Comparison of ENCODE assay signal across 8 cellular contexts in the genomic region with DNA sequence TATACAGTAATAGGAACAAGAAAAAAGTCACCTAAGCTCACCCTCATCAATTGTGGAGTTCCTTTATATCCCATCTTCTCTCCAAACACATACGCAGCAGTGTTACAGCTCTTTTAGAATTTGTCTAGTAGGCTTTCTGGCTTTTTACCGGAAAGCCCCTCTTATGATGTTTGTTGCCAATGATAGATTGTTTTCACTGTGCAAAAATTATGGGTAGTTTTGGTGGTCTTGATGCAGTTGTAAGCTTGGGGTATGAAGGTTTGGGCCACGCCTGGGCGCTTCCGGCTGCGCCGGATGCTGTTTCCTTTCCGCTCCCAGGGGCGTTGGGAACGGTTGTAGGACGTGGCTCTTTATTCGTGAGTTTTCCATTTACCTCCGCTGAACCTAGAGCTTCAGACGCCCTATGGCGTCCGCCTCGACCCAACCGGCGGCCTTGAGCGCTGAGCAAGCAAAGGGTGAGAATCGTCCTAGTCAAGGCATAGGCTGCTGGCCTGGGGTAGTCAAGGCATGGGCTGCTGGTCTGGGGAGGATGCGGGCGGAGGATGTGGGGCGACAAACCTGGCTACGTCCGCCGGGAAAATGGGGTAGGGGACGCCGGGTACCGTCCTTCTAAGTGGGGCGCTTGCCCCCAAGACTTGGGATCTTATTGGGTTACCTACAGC. TPM values are rescaled to one million over a fixed set of nuclear protein-coding genes. Genes with fewer than 3 reads are reported as not detected.
A peak's percentile ranks its signal among the peaks of the same experiment; 100 is the strongest.
DNase-seq lines count a peak whose midpoint lies in the region; ATAC-seq lines count a peak whose summit lies in the region.

A gene with protein sequence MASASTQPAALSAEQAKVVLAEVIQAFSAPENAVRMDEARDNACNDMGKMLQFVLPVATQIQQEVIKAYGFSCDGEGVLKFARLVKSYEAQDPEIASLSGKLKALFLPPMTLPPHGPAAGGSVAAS (plus strand): TSS at position 304 of the 662 bp plus-strand sequence. CDS start 100 bp downstream, at position 404.
Gene RNU7-1 (plus strand): TSS at position 98 of the 662 bp plus-strand sequence.

- no peaks in the 10 kb centered on the region for H3K9me3 Mint-ChIP-seq in CD8-positive, alpha-beta memory T cell
- H3K9me3 Mint-ChIP-seq in activated CD4-positive, alpha-beta memory T cell treated with anti-CD3 and anti-CD28 coated beads, Interleukin-2, amount 10 ng/mL, durations not matched to agents 7 days and 5 days: no peaks in the 10 kb centered on the region

- peaks cover 51% of the 10 kb centered on the region for H3K4me1 ChIP-seq in CD8-positive, alpha-beta memory T cell (ENCODE audit: insufficient read depth, low read length)

- H3K36me3 ChIP-seq in CD8-positive, alpha-beta memory T cell (ENCODE audit: insufficient read depth, low read length): no peaks in the 10 kb centered on the region

- ATAC-seq in GM19463 (IDR thresholded peaks at IDR 0.05; ENCODE audit: unreplicated experiment): peak; percentile 35
- peak; percentile 37 for ATAC-seq in HG03575 (IDR thresholded peaks at IDR 0.05; ENCODE audit: extremely low read depth, insufficient number of reproducible peaks, low FRiP score, unreplicated experiment)

- H3K4me3 Mint-ChIP-seq in CD8-positive, alpha-beta memory T cell: peak within 1 kb of the TSS; percentile 87 to 98 (median 94)
- H3K4me3 Mint-ChIP-seq in activated CD4-positive, alpha-beta memory T cell treated with anti-CD3 and anti-CD28 coated beads, Interleukin-2, amount 10 ng/mL, durations not matched to agents 7 days and 5 days: peak within 1 kb of the TSS; percentile 86

- no peaks in the 10 kb centered on the region for H3K27me3 ChIP-seq in CD8-positive, alpha-beta memory T cell (ENCODE audit: insufficient read depth, low read length, poor library complexity, severe bottlenecking)

- no peaks in the 10 kb centered on the region for H3K9me3 ChIP-seq in CD8-positive, alpha-beta memory T cell (ENCODE audit: low read length)

- DNase-seq in CD8-positive, alpha-beta memory T cell: peak; percentile 58 to 89 (median 86)
- peak; percentile 88 for DNase-seq in NCI-H748 treated with DMSO at 0.1 percent for 48 hours (lab: John Stamatoyannopoulos, UW)
- peak; percentile 89 for DNase-seq in activated CD4-positive, alpha-beta memory T cell treated with anti-CD3 and anti-CD28 coated beads, Interleukin-2, amount 10 ng/mL, durations not matched to agents 7 days and 5 days
- peak; percentile 73 for DNase-seq in effector CD8-positive, alpha-beta T cell (lab: John Stamatoyannopoulos, UW)
- DNase-seq in lung microvascular endothelial cell (ENCODE audit: low read depth in 2 of 2): peak; percentile 89 to 93
- DNase-seq in stimulated activated CD8-positive, alpha-beta memory T cell treated with anti-CD3 and anti-CD28 coated beads, Interleukin-4, amount 100 ng/mL, for 24 hours (ENCODE audit: low read depth): peak; percentile 66

- peaks cover 56 to 67% (median 64%) of the 10 kb centered on the region in 3 donors for H3K4me1 Mint-ChIP-seq in CD8-positive, alpha-beta memory T cell
- H3K4me1 Mint-ChIP-seq in activated CD4-positive, alpha-beta memory T cell treated with anti-CD3 and anti-CD28 coated beads, Interleukin-2, amount 10 ng/mL, durations not matched to agents 7 days and 5 days: peaks cover 55% of the 10 kb centered on the region

- peaks cover 0 to 24% (median 0%) of the 10 kb centered on the region in 3 donors for H3K36me3 Mint-ChIP-seq in CD8-positive, alpha-beta memory T cell
- H3K36me3 Mint-ChIP-seq in activated CD4-positive, alpha-beta memory T cell treated with anti-CD3 and anti-CD28 coated beads, Interleukin-2, amount 10 ng/mL, durations not matched to agents 7 days and 5 days (ENCODE audit: low read depth): peaks cover 3% of the 10 kb centered on the region

- POLR2A ChIA-PET in CD8-positive, alpha-beta memory T cell (lab: Charles Lee): interaction anchor here (0.5 to 10.6 kb wide), 16 partner anchors 9 to 220 kb away, joined by 3 to 481 read pairs (median 10); partner anchors contain the start of genes ATN1, CDCA3, COPS7A and EMG1
- POLR2A ChIA-PET in activated CD4-positive, alpha-beta memory T cell treated with anti-CD3 and anti-CD28 coated beads, Interleukin-2, amount 10 ng/mL, durations not matched to agents 7 days and 5 days (lab: Charles Lee): interaction anchor here (0.6 to 11.8 kb wide), 59 partner anchors 9 to 1016 kb away, joined by 3 to 1188 read pairs (median 5); partner anchors contain the start of genes ATN1, C1R, C1RL and CD4

- H3K4me3 ChIP-seq in CD8-positive, alpha-beta memory T cell (ENCODE audit: low read length): peak within 1 kb of the TSS; percentile 72

- CTCF ChIA-PET in CD8-positive, alpha-beta memory T cell (lab: Charles Lee): interaction anchor here (0.8 to 22.6 kb wide), 20 partner anchors 9 to 322 kb away, joined by 3 to 815 read pairs (median 8); partner anchors contain the start of genes ATN1, C1RL, EMG1 and ENO2
- CTCF ChIA-PET in activated CD4-positive, alpha-beta memory T cell treated with anti-CD3 and anti-CD28 coated beads, Interleukin-2, amount 10 ng/mL, durations not matched to agents 7 days and 5 days (lab: Charles Lee): interaction anchor here (0.6 to 11.2 kb wide), 23 partner anchors 9 to 254 kb away, joined by 3 to 465 read pairs (median 6); partner anchors contain the start of genes C1R, C1RL, CDCA3 and LPCAT3

- peaks cover 0 to 6% of the 10 kb centered on the region in 2 donors for H3K27me3 Mint-ChIP-seq in CD8-positive, alpha-beta memory T cell
- no peaks in the 10 kb centered on the region for H3K27me3 Mint-ChIP-seq in activated CD4-positive, alpha-beta memory T cell treated with anti-CD3 and anti-CD28 coated beads, Interleukin-2, amount 10 ng/mL, durations not matched to agents 7 days and 5 days

- H3K27ac Mint-ChIP-seq in CD8-positive, alpha-beta memory T cell: peak within 1 kb of the TSS; percentile 94 to 100 (median 99)
- peak within 1 kb of the TSS; percentile 93 for H3K27ac Mint-ChIP-seq in activated CD4-positive, alpha-beta memory T cell treated with anti-CD3 and anti-CD28 coated beads, Interleukin-2, amount 10 ng/mL, durations not matched to agents 7 days and 5 days

- peak within 1 kb of the TSS; percentile 96 for H3K27ac ChIP-seq in CD8-positive, alpha-beta memory T cell (ENCODE audit: low read depth, low read length)

RNA-seq across cellular contexts. Expression of the first gene that starts in this region (rescaled TPM):
- total RNA-seq in CD8-positive, alpha-beta memory T cell: 100 to 1,000 TPM; 297 to 304 TPM
- polyA plus RNA-seq in CD8-positive, alpha-beta memory T cell: 259 TPM
- total RNA-seq in activated CD4-positive, alpha-beta memory T cell treated with anti-CD3 and anti-CD28 coated beads, Interleukin-2, amount 10 ng/mL, durations not matched to agents 7 days and 5 days: 100 to 1,000 TPM; 141 TPM
- 130 and 240 TPM in 2 replicates for total RNA-seq in lung microvascular endothelial cell

RNA-seq across cellular contexts. Expression of gene RNU7-1, which starts in this region (rescaled TPM):
- not detected for total RNA-seq in CD8-positive, alpha-beta memory T cell
- not detected for polyA plus RNA-seq in CD8-positive, alpha-beta memory T cell
- not detected for total RNA-seq in activated CD4-positive, alpha-beta memory T cell treated with anti-CD3 and anti-CD28 coated beads, Interleukin-2, amount 10 ng/mL, durations not matched to agents 7 days and 5 days
- total RNA-seq in lung microvascular endothelial cell: not detected in 2 replicates

Comparison
In these comparisons a context has a peak if more than half of its experiments do, and no peak if none do; other contexts are left out.
1. Peak in every context shown above with its lines: DNase-seq, ATAC-seq, H3K4me3 ChIP-seq and H3K27ac ChIP-seq.